In the genomic region with DNA sequence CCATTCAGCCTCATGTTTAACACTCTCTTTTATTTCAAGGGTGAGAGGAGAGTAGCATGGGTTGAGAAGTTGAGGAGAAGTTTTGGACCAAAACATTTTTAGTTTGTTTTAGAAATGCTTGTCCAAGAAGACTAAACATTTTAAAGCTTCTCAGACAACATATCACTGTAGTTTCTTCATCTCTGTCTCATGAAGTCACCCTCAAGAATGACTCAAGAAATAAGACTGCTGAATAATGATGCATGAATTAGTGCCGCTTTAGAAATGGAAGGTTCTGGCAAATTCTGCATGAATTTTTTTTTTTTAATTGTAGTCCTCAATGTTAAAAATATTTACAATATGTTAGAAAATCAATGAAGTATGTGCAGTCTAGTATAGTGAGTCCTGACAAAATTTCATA, we compare ENCODE assay signal across 12 cellular contexts.
DNase-seq lines count a peak whose midpoint lies in the region; ATAC-seq and TF ChIP-seq lines count a peak whose summit lies in the region.
"Had no signal": no experiment of that assay in that cellular context is flagged by ENCODE, and none has a peak within 500 bp of the region (broad histone marks: within the 10 kb centered on the region; RNA-seq: fewer than 3 reads in every experiment).

No MANE protein-coding gene starts in this region.

- no peaks in the 10 kb centered on the region for H3K79me1 ChIP-seq in mesenchymal stem cell (replicated peaks; ENCODE audit: low read length, poor library complexity, severe bottlenecking)

- no peak overlapping the region for H2AFZ ChIP-seq in mesenchymal stem cell (ENCODE audit: low read depth, low read length)

- no peaks in the 10 kb centered on the region for H3K27me3 ChIP-seq in BLaER1 treated with 17β-estradiol and CSF1 and Interleukin-3, amounts not matched to agents 10 nM and 100 nM
- H3K27me3 ChIP-seq in mesenchymal stem cell (ENCODE audit: control insufficient read depth in 1 of 2, insufficient read depth in 1 of 2, low read length in 2 of 2): no peaks in the 10 kb centered on the region

- H3K36me3 ChIP-seq in BLaER1 treated with 17β-estradiol and CSF1 and Interleukin-3, amounts not matched to agents 10 nM and 100 nM: no peaks in the 10 kb centered on the region
- H3K36me3 ChIP-seq in mesenchymal stem cell (ENCODE audit: control insufficient read depth in 1 of 2, insufficient read depth in 2 of 2, low read depth in 1 of 2, low read length in 2 of 2): no peaks in the 10 kb centered on the region

- H3K4me1 Mint-ChIP-seq in HFFc6 (ENCODE audit: low read depth): peaks cover 46% of the 10 kb centered on the region; the same call in 1 of the 2 replicates
- H3K4me1 Mint-ChIP-seq in activated T-cell treated with anti-CD3 and anti-CD28 coated beads, Interleukin-2, amount 50 U/mL, for 72 hours (ENCODE audit: low read depth): no peaks in the 10 kb centered on the region
- H3K4me1 Mint-ChIP-seq: CD4-positive, CD25-positive, alpha-beta regulatory T cell had no signal

- H3K4me3 ChIP-seq in BLaER1 treated with 17β-estradiol and CSF1 and Interleukin-3, amounts not matched to agents 10 nM and 100 nM: no peak overlapping the region
- peak overlapping the region in 1 of 2 experiments; percentile 26 for H3K4me3 ChIP-seq in mesenchymal stem cell (ENCODE audit: insufficient read depth in 1 of 2, low read depth in 1 of 2, low read length in 2 of 2)

- peaks cover 2% of the 10 kb centered on the region; the same call in 1 of the 2 replicates for H3K27me3 Mint-ChIP-seq in HFFc6 (ENCODE audit: insufficient read depth)
- H3K27me3 Mint-ChIP-seq in activated T-cell treated with anti-CD3 and anti-CD28 coated beads, Interleukin-2, amount 50 U/mL, for 72 hours (ENCODE audit: low read depth): no peaks in the 10 kb centered on the region
- H3K27me3 Mint-ChIP-seq: CD4-positive, CD25-positive, alpha-beta regulatory T cell had no signal

- no peak overlapping the region for H4K91ac ChIP-seq in mesenchymal stem cell (ENCODE audit: low read length)

- DNase-seq in HFFc6 (no peak), amniotic epithelial cell (ENCODE audit: low read depth) (peak; percentile 15), mesenchymal stem cell (no peak), left ventricle myocardium superior (no peak)
- no peak for DNase-seq in activated T-cell treated with anti-CD3 and anti-CD28 coated beads, Interleukin-2, amount 50 U/mL, for 72 hours
- DNase-seq: CD4-positive, CD25-positive, alpha-beta regulatory T cell; DMS53 had no signal

- TF ChIP-seq CTCF in HFFc6 (IDR thresholded peaks at IDR 0.05): no peak

- peak overlapping the region in 3 of 11 experiments; percentile 24 to 60 (median 51); a peak in 4 of 22 replicates for H3K27ac ChIP-seq in BLaER1 treated with 17β-estradiol and CSF1 and Interleukin-3, amounts not matched to agents 10 nM and 100 nM
- H3K27ac ChIP-seq in mesenchymal stem cell (ENCODE audit: low read length, poor library complexity, severe bottlenecking): no peak overlapping the region
- H3K27ac ChIP-seq: KMS-11 had no signal

- intact Hi-C loops in left ventricle myocardium superior (cut with micrococcal nuclease): no loop called here

- H2BK12ac ChIP-seq in mesenchymal stem cell (ENCODE audit: low read length in 2 of 2): no peak overlapping the region

- peak overlapping the region; percentile 39; the same call in 1 of the 2 replicates for H3K27ac Mint-ChIP-seq in HFFc6
- H3K27ac Mint-ChIP-seq in activated T-cell treated with anti-CD3 and anti-CD28 coated beads, Interleukin-2, amount 50 U/mL, for 72 hours: no peak overlapping the region
- H3K27ac Mint-ChIP-seq: CD4-positive, CD25-positive, alpha-beta regulatory T cell had no signal

- no peak overlapping the region for H2BK15ac ChIP-seq in mesenchymal stem cell (ENCODE audit: low read depth, poor library complexity, severe bottlenecking)

- H3K9me3 ChIP-seq in BLaER1 treated with 17β-estradiol and CSF1 and Interleukin-3, amounts not matched to agents 10 nM and 100 nM (replicated peaks in 1 of 11): peaks cover 0 to 47% (median 23%) of the 10 kb centered on the region in 11 experiments; a peak in 15 of 22 replicates
- no peaks in the 10 kb centered on the region for H3K9me3 ChIP-seq in mesenchymal stem cell (ENCODE audit: control insufficient read depth, low read length)

- H3K18ac ChIP-seq in mesenchymal stem cell (ENCODE audit: low read depth in 1 of 2, low read length in 2 of 2): no peak overlapping the region

- peaks cover 0 to 66% (median 39%) of the 10 kb centered on the region in 10 experiments; a peak in 15 of 20 replicates for H3K4me1 ChIP-seq in BLaER1 treated with 17β-estradiol and CSF1 and Interleukin-3, amounts not matched to agents 10 nM and 100 nM
- no peaks in the 10 kb centered on the region for H3K4me1 ChIP-seq in mesenchymal stem cell (ENCODE audit: control insufficient read depth, insufficient read depth, low read depth, low read length)

- H3K4ac ChIP-seq in mesenchymal stem cell (ENCODE audit: low read depth in 1 of 2, low read length in 2 of 2): no peak overlapping the region

- H3K23ac ChIP-seq in mesenchymal stem cell (ENCODE audit: low read length in 2 of 2): no peak overlapping the region

- H3K4me2 ChIP-seq in BLaER1 treated with 17β-estradiol and CSF1 and Interleukin-3, amounts not matched to agents 10 nM and 100 nM: peak overlapping the region in 7 of 11 experiments; percentile 45 to 74 (median 54); a peak in 12 of 22 replicates
- H3K4me2 ChIP-seq in mesenchymal stem cell (ENCODE audit: low read length, poor library complexity, severe bottlenecking): no peak overlapping the region
- H3K4me2 ChIP-seq: KMS-11 had no signal

- H2AK5ac ChIP-seq in mesenchymal stem cell (ENCODE audit: low read length, severe bottlenecking): no peak overlapping the region

- no peak overlapping the region for H2BK120ac ChIP-seq in mesenchymal stem cell (ENCODE audit: low read depth, low read length)

- H3K36me3 Mint-ChIP-seq in HFFc6 (ENCODE audit: low read depth): no peaks in the 10 kb centered on the region; the same call in 1 of the 2 replicates
- peaks cover 0 to 4% of the 10 kb centered on the region in 2 donors for H3K36me3 Mint-ChIP-seq in activated T-cell treated with anti-CD3 and anti-CD28 coated beads, Interleukin-2, amount 50 U/mL, for 72 hours (ENCODE audit: insufficient read depth in 2 of 2)
- H3K36me3 Mint-ChIP-seq: CD4-positive, CD25-positive, alpha-beta regulatory T cell had no signal

- no peak overlapping the region for H4K8ac ChIP-seq in mesenchymal stem cell (ENCODE audit: low read length)

- no peaks in the 10 kb centered on the region for H4K20me1 ChIP-seq in BLaER1 treated with 17β-estradiol and CSF1 and Interleukin-3, amounts not matched to agents 10 nM and 100 nM

- H2BK5ac ChIP-seq in mesenchymal stem cell (ENCODE audit: low read depth, low read length, poor library complexity, severe bottlenecking): no peak overlapping the region

- peak overlapping the region; percentile 43; the same call in 1 of the 2 replicates for H3K4me3 Mint-ChIP-seq in HFFc6
- H3K4me3 Mint-ChIP-seq in activated T-cell treated with anti-CD3 and anti-CD28 coated beads, Interleukin-2, amount 50 U/mL, for 72 hours: no peak overlapping the region
- H3K4me3 Mint-ChIP-seq: CD4-positive, CD25-positive, alpha-beta regulatory T cell had no signal

- WGBS in mesenchymal stem cell: no CpG with 5 or more reads among the region's 1 CpG

- H3K14ac ChIP-seq in mesenchymal stem cell (ENCODE audit: low read length in 2 of 2): no peak overlapping the region

- peaks cover 12% of the 10 kb centered on the region; the same call in 1 of the 2 replicates for H3K9me3 Mint-ChIP-seq in HFFc6
- no peaks in the 10 kb centered on the region for H3K9me3 Mint-ChIP-seq in activated T-cell treated with anti-CD3 and anti-CD28 coated beads, Interleukin-2, amount 50 U/mL, for 72 hours

- no peak overlapping the region for H3K9ac ChIP-seq in BLaER1 treated with 17β-estradiol and CSF1 and Interleukin-3, amounts not matched to agents 10 nM and 100 nM
- peak overlapping the region; percentile 23 for H3K9ac ChIP-seq in mesenchymal stem cell (ENCODE audit: low read length)
- H3K9ac ChIP-seq: KMS-11 had no signal

- ATAC-seq in GM18858 (IDR thresholded peaks at IDR 0.05; ENCODE audit: unreplicated experiment): no peak
- ATAC-seq in activated T-cell treated with anti-CD3 and anti-CD28 coated beads, Interleukin-2, amount 50 U/mL, for 72 hours (replicated peaks in 1 of 2): no peak
- no peak for ATAC-seq in HG03342 (IDR thresholded peaks at IDR 0.05; ENCODE audit: unreplicated experiment)
- no peak for ATAC-seq in left ventricle myocardium superior
- ATAC-seq: HCT116 had no signal
